In the genomic region with DNA sequence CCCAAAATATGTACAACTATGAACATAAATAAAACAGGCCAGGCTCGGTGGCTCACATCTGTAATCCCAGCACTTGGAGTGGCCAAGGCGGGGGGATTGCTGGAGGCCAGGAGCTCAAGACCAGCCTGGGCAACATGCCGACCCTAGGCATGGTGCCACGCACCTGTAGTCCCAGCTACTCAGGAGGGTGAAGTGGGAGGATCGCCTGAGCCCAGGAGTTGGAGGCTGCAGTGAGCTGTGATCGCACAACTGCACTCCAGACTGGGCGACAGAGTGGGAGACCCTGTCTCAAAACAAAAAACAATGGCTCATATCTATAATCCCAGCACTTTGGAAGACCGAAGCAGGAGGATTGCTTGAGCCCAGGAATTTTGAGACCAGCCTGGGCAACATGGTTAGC, we compare ENCODE assay signal across 1 cellular context.
TF ChIP-seq lines count a peak whose summit lies in the region.

No MANE protein-coding gene starts in this region.

TF ChIP-seq in K562, 482 proteins besides CTCF, POLR2A, EP300 and RAD21:
- TF ChIP-seq ESRRB (CRISPR knock-in tag; IDR thresholded peaks at IDR 0.05; ENCODE audit: borderline replicate concordance) (no peak), RBFOX2 (IDR thresholded peaks at IDR 0.05; ENCODE audit: low read depth, low read length) (peak; percentile 55)
TF ChIP-seq in K562: peak in this region for 1.
